In genomic region chr1:185853739-185854138, GRCh38 we compare ENCODE assay signal across 17 cellular contexts.
A peak's percentile ranks its signal among the peaks of the same experiment; 100 is the strongest.
DNase-seq lines count a peak whose midpoint lies in the region; ATAC-seq, FAIRE-seq and TF ChIP-seq lines count a peak whose summit lies in the region.
"Had no signal": no experiment of that assay in that cellular context is flagged by ENCODE, and none has a peak within 500 bp of the region (broad histone marks: within the 10 kb centered on the region; RNA-seq: fewer than 3 reads in every experiment).

No MANE protein-coding gene starts in this region.

- no peak for ATAC-seq in esophagus mucosa
- ATAC-seq: body of pancreas, HCT116, psoas muscle had no signal

- no peak overlapping the region for H2AFZ ChIP-seq in keratinocyte (ENCODE audit: control insufficient read depth, low read length)
- H2AFZ ChIP-seq: hepatocyte had no signal

- H3K9me1 ChIP-seq in keratinocyte (ENCODE audit: control insufficient read depth, extremely low read depth, insufficient read depth, low read length): no peaks in the 10 kb centered on the region

- peak; percentile 84 for FAIRE-seq in keratinocyte (lab: Jason Lieb, UNC)
- FAIRE-seq: endometrium, GM18507 had no signal

- H3K27ac ChIP-seq in brain microvascular endothelial cell (peak overlapping the region; percentile 21), keratinocyte (ENCODE audit: control insufficient read depth, insufficient read depth, low read length) (no peak overlapping the region)
- H3K27ac ChIP-seq: body of pancreas, hepatocyte, psoas muscle, transverse colon had no signal

- TF ChIP-seq CTCF in AG10803 (conservative IDR thresholded peaks at IDR 0.05; ENCODE audit: low read length) (no peak), brain microvascular endothelial cell (IDR thresholded peaks at IDR 0.05; ENCODE audit: low read depth, low read length, missing control alignments) (no peak), keratinocyte (optimal IDR thresholded peaks at IDR 0.05 in 1 of 3, IDR thresholded peaks at IDR 0.05 in 1 of 3, conservative IDR thresholded peaks at IDR 0.05 in 1 of 3; ENCODE audit: extremely low read depth in 1 of 3, insufficient read depth in 2 of 3, low read length in 3 of 3) (no peak)

- H3K36me3 ChIP-seq in brain microvascular endothelial cell (replicated peaks) (no peaks in the 10 kb centered on the region), keratinocyte (ENCODE audit: control insufficient read depth in 2 of 2, extremely low read depth in 1 of 2, insufficient read depth in 2 of 2, low read length in 2 of 2) (no peaks in the 10 kb centered on the region)

- peaks cover 30% of the 10 kb centered on the region for H3K4me1 ChIP-seq in keratinocyte (ENCODE audit: control insufficient read depth, extremely low read depth, insufficient read depth, low read length)
- H3K4me1 ChIP-seq: body of pancreas, psoas muscle had no signal

- H4K20me1 ChIP-seq in keratinocyte (ENCODE audit: control insufficient read depth, extremely low read depth, insufficient read depth, low read length): no peaks in the 10 kb centered on the region

- H3K9me3 ChIP-seq in keratinocyte (ENCODE audit: control insufficient read depth, low read depth, low read length): no peaks in the 10 kb centered on the region
- H3K9me3 ChIP-seq: body of pancreas, psoas muscle, transverse colon had no signal

- H3K4me3 ChIP-seq in AG10803 (ENCODE audit: low read length) (no peak overlapping the region), brain microvascular endothelial cell (ENCODE audit: low read depth, low read length) (no peak overlapping the region), keratinocyte (ENCODE audit: control insufficient read depth in 2 of 3, extremely low read depth in 1 of 3, insufficient read depth in 2 of 3, low read depth in 1 of 3, low read length in 3 of 3) (no peak overlapping the region)
- H3K4me3 ChIP-seq: body of pancreas, hepatocyte, psoas muscle, transverse colon had no signal

- in situ Hi-C loops in brain microvascular endothelial cell (cut with HindIII; ENCODE audit: low pct_ligation_motif_present, low sequenced_read_pairs): no loop called here

- H3K4me2 ChIP-seq in keratinocyte (ENCODE audit: control insufficient read depth, extremely low read depth, insufficient read depth, low read depth, low read length): no peak overlapping the region
- H3K4me2 ChIP-seq: hepatocyte had no signal

- H3K9ac ChIP-seq in keratinocyte (ENCODE audit: control insufficient read depth, extremely low read depth, insufficient read depth, low read length): no peak overlapping the region

- H3K79me2 ChIP-seq in keratinocyte (ENCODE audit: control insufficient read depth, insufficient read depth, low read length): no peaks in the 10 kb centered on the region
- H3K79me2 ChIP-seq: hepatocyte had no signal

- dilution Hi-C loops in keratinocyte (cut with MboI; ENCODE audit: extremely low pct_ligation_motif_present, low sequenced_read_pairs): no loop called here

- H3K27me3 ChIP-seq in brain microvascular endothelial cell (replicated peaks): no peaks in the 10 kb centered on the region
- no peaks in the 10 kb centered on the region for H3K27me3 ChIP-seq in keratinocyte (ENCODE audit: control insufficient read depth, extremely low read depth, insufficient read depth, low read length)
- H3K27me3 ChIP-seq: body of pancreas, hepatocyte, transverse colon had no signal

- DNase-seq in AG10803 (ENCODE audit: low read depth): peak; percentile 93
- peak; percentile 11 for DNase-seq in LHCN-M2 (ENCODE audit: low read depth)
- peak; percentile 63 for DNase-seq in brain microvascular endothelial cell
- no peak for DNase-seq in keratinocyte (ENCODE audit: low read depth, low spot score)
- DNase-seq in 8988T: no peak
- DNase-seq in NCI-H1694 treated with DMSO at 0.1 percent for 48 hours (lab: John Stamatoyannopoulos, UW): no peak
- DNase-seq in Ammon's horn (ENCODE audit: low spot score): no peak
- DNase-seq: body of pancreas, GDM1, psoas muscle, SIG-M5, transverse colon had no signal

Comparison
In these comparisons a context has a peak if more than half of its experiments do, and no peak if none do; other contexts are left out.
1. DNase-seq: peak in AG10803 (single experiment), LHCN-M2 (single experiment) and brain microvascular endothelial cell (single experiment); none in keratinocyte (single experiment), 8988T (single experiment), NCI-H1694 treated with DMSO at 0.1 percent for 48 hours (single experiment) and Ammon's horn (single experiment).